In genomic region chr15:81107889-81108288, GRCh38 we compare ENCODE assay signal across 1 cellular context.
A peak's percentile ranks its signal among the peaks of the same experiment; 100 is the strongest.
TF ChIP-seq lines count a peak whose summit lies in the region.

No MANE protein-coding gene starts in this region.

TF ChIP-seq in K562, 482 proteins besides CTCF, POLR2A, EP300 and RAD21 (continued from another document):
- TF ChIP-seq ARID3A (IDR thresholded peaks at IDR 0.05; ENCODE audit: borderline replicate concordance, low read depth, low read length) (peak; percentile 10; the same call in 1 of the 2 replicates), ETV6 (IDR thresholded peaks at IDR 0.05; ENCODE audit: borderline replicate concordance in 1 of 2, low read depth in 2 of 2, low read length in 1 of 2) (peak; percentile 90 to 98), ETV6 (CRISPR knock-in tag; IDR thresholded peaks at IDR 0.05; ENCODE audit: borderline replicate concordance) (no peak), MECOM (CRISPR knock-in tag; IDR thresholded peaks at IDR 0.05) (0 out of 2 replicates have a peak, but pooled peaks have one; percentile 34), ETV5 (CRISPR knock-in tag; IDR thresholded peaks at IDR 0.05; ENCODE audit: low read depth) (peak; percentile 60; the same call in 1 of the 2 replicates), CTBP1 (IDR thresholded peaks at IDR 0.05; ENCODE audit: borderline replicate concordance) (peak; percentile 63), EP400 (IDR thresholded peaks at IDR 0.05) (peak; percentile 34; the same call in 1 of the 2 replicates), HLTF (IDR thresholded peaks at IDR 0.05) (0 out of 2 replicates have a peak, but pooled peaks have one; percentile 23), NCOR1 (IDR thresholded peaks at IDR 0.05) (peak; percentile 64; the same call in 1 of the 2 replicates), RFX1 (IDR thresholded peaks at IDR 0.05) (no peak), CBX5 (IDR thresholded peaks at IDR 0.05; ENCODE audit: borderline replicate concordance, low read depth) (no peak), STAT5A (IDR thresholded peaks at IDR 0.05; ENCODE audit: borderline replicate concordance, low read length) (peak; percentile 35), TEAD4 (IDR thresholded peaks at IDR 0.05; ENCODE audit: low read length) (peak; percentile 27; the same call in 1 of the 2 replicates), TEAD4 (CRISPR knock-in tag; IDR thresholded peaks at IDR 0.05; ENCODE audit: borderline replicate concordance) (no peak)
TF ChIP-seq in K562: peak in this region for 49.
